Comparison of ENCODE assay signal across 10 cellular contexts in genomic region chr2:133504566-133505505, GRCh38.
DNase-seq lines count a peak whose midpoint lies in the region; ATAC-seq, FAIRE-seq and TF ChIP-seq lines count a peak whose summit lies in the region.
"Had no signal": no experiment of that assay in that cellular context is flagged by ENCODE, and none has a peak within 500 bp of the region (broad histone marks: within the 10 kb centered on the region; RNA-seq: fewer than 3 reads in every experiment).

No MANE protein-coding gene starts in this region.

- H3K36me3 ChIP-seq in SK-N-SH (replicated peaks in 1 of 2; ENCODE audit: control insufficient read depth in 1 of 2, insufficient read depth in 2 of 2, low read length in 1 of 2) (no peaks in the 10 kb centered on the region), mammary epithelial cell (ENCODE audit: insufficient read depth, low read length) (no peaks in the 10 kb centered on the region), kidney (ENCODE audit: control insufficient read depth in 1 of 2, insufficient read depth in 2 of 2, low read length in 2 of 2) (no peaks in the 10 kb centered on the region), transverse colon (no peaks in the 10 kb centered on the region), upper lobe of right lung (no peaks in the 10 kb centered on the region)

- FAIRE-seq in kidney (lab: Jason Lieb, UNC), result no peak

- H3K27ac ChIP-seq in SK-N-SH (ENCODE audit: low read depth in 2 of 2, low read length in 1 of 2), result peak overlapping the region in 1 of 2 experiments; percentile 64; a peak in 2 of 4 replicates
- no peak overlapping the region for H3K27ac ChIP-seq in mammary epithelial cell (ENCODE audit: insufficient read depth, low read depth, low read length)
- peak overlapping the region; percentile 3 to 15 for H3K27ac ChIP-seq in kidney (ENCODE audit: low read depth in 2 of 2, low read length in 2 of 2)
- peak overlapping the region in 1 of 4 donors; percentile 36 for H3K27ac ChIP-seq in transverse colon
- H3K27ac ChIP-seq in upper lobe of right lung, result no peak overlapping the region

- H2AFZ ChIP-seq in SK-N-SH (ENCODE audit: low read depth) (no peak overlapping the region), mammary epithelial cell (ENCODE audit: low read depth, low read length) (no peak overlapping the region)

- H3K4me3 ChIP-seq in SK-N-SH (ENCODE audit: low read depth in 2 of 2, low read length in 1 of 2) (no peak overlapping the region), mammary epithelial cell (replicated peaks in 1 of 3; ENCODE audit: insufficient read depth in 1 of 3, low read depth in 2 of 3, low read length in 3 of 3) (no peak overlapping the region), kidney (ENCODE audit: low read length in 2 of 2) (no peak overlapping the region), transverse colon (no peak overlapping the region), upper lobe of right lung (no peak overlapping the region)

- H4K20me1 ChIP-seq in SK-N-SH (ENCODE audit: insufficient read depth) (no peaks in the 10 kb centered on the region), mammary epithelial cell (ENCODE audit: insufficient read depth, low read length) (no peaks in the 10 kb centered on the region)

- TF ChIP-seq RAD21 in SK-N-SH (IDR thresholded peaks at IDR 0.05; ENCODE audit: low read length), result no peak

- TF ChIP-seq EP300 in SK-N-SH (IDR thresholded peaks at IDR 0.05; ENCODE audit: borderline replicate concordance in 1 of 2, low read depth in 1 of 2, low read length in 1 of 2) (no peak), transverse colon (IDR thresholded peaks at IDR 0.05; ENCODE audit: low read depth) (no peak)

- POLR2A ChIA-PET in SK-N-SH (lab: Yijun Ruan, JAX), result no interaction called here

- BruUV-seq in mammary epithelial cell (replicated peaks; lab: Mats Ljungman, UMichigan), result no TSS peak

- peaks cover 1% of the 10 kb centered on the region for H3F3A ChIP-seq in SK-N-SH (replicated peaks; ENCODE audit: insufficient read depth)

- ATAC-seq in SK-N-SH treated with all-trans-retinoic acid at 6 μM for 48 hours (no peak), upper lobe of right lung (no peak)

- intact Hi-C loops in mammary epithelial cell (cut with micrococcal nuclease), result no loop called here
- intact Hi-C loops in kidney (cut with DNase I), result no loop called here
- intact Hi-C loops in transverse colon (cut with DNase I; ENCODE audit: low total_unique reads), result no loop called here
- intact Hi-C loops in upper lobe of right lung (cut with DNase I), result no loop called here

- H3K9ac ChIP-seq in SK-N-SH, result no peak overlapping the region
- no peak overlapping the region for H3K9ac ChIP-seq in mammary epithelial cell (ENCODE audit: insufficient read depth, low read length)
- no peak overlapping the region for H3K9ac ChIP-seq in kidney (ENCODE audit: low read length in 2 of 2)

- H3K4me2 ChIP-seq in SK-N-SH (peak overlapping the region; percentile 11), mammary epithelial cell (ENCODE audit: insufficient read depth, low read depth, low read length) (peak overlapping the region; percentile 35)

- DNase-seq in SK-N-SH, result no peak
- DNase-seq in mammary epithelial cell, result peak; percentile 54
- DNase-seq in kidney, result peak; percentile 78
- DNase-seq in transverse colon, result peak; percentile 60
- no peak for DNase-seq in upper lobe of right lung
- DNase-seq in GM10266 (ENCODE audit: extremely low spot score), result no peak
- no peak for DNase-seq in stimulated activated CD4-positive, alpha-beta T cell treated with anti-CD3 and anti-CD28 coated beads, Interleukin-4, amount 100 ng/mL, for 24 hours
- DNase-seq: activated naive CD4-positive, alpha-beta T cell treated with anti-CD3 and anti-CD28 coated beads, Interleukin-2, amount 50 U/mL, for 16 hours; Kasumi-1 had no signal

- WGBS in SK-N-SH (ENCODE audit: low lambda C conversion rate), result 54% methylated on average over 4 of the region's 4 CpGs
- 31% methylated on average over 4 of the region's 4 CpGs for WGBS in mammary epithelial cell (ENCODE audit: low coverage, missing lambda C conversion rate)
- 45 to 53% methylated on average over 3 to 4 of the region's 4 CpGs for WGBS in transverse colon (ENCODE audit: low coverage in 1 of 2), 2 donors

- peaks cover 12 to 35% of the 10 kb centered on the region in 2 experiments; a peak in 2 of 4 replicates for H3K4me1 ChIP-seq in SK-N-SH (ENCODE audit: control insufficient read depth in 1 of 2, insufficient read depth in 2 of 2, low read depth in 1 of 2, low read length in 1 of 2)
- peaks cover 27% of the 10 kb centered on the region for H3K4me1 ChIP-seq in mammary epithelial cell (ENCODE audit: insufficient read depth, low read length)
- H3K4me1 ChIP-seq in kidney (ENCODE audit: control insufficient read depth in 1 of 2, insufficient read depth in 1 of 2, low read depth in 1 of 2, low read length in 2 of 2), result peaks cover 15 to 16% of the 10 kb centered on the region in 2 donors
- H3K4me1 ChIP-seq in transverse colon, result peaks cover 0 to 22% (median 13%) of the 10 kb centered on the region in 4 donors
- peaks cover 11% of the 10 kb centered on the region for H3K4me1 ChIP-seq in upper lobe of right lung

- TF ChIP-seq CTCF in SK-N-SH (IDR thresholded peaks at IDR 0.05) (no peak), mammary epithelial cell (conservative IDR thresholded peaks at IDR 0.05 in 1 of 2, IDR thresholded peaks at IDR 0.05 in 1 of 2; ENCODE audit: extremely low read depth in 1 of 2, insufficient read depth in 1 of 2, low read depth in 1 of 2, low read length in 2 of 2) (no peak), kidney (IDR thresholded peaks at IDR 0.05; ENCODE audit: borderline replicate concordance, extremely low read depth, insufficient read depth) (no peak), transverse colon (IDR thresholded peaks at IDR 0.05) (no peak), upper lobe of right lung (IDR thresholded peaks at IDR 0.05) (no peak), GM10266 (IDR thresholded peaks at IDR 0.05; ENCODE audit: control insufficient read depth, insufficient read depth, low read depth, missing control alignments) (no peak)

- in situ Hi-C loops in mammary epithelial cell (cut with MboI; ENCODE audit: low sequenced_read_pairs in 2 of 2) (no loop called here), transverse colon (cut with MboI; ENCODE audit: low pct_ligation_motif_present in 1 of 4, low pct_unique_long_range_greater_than_20kb in 1 of 4, low sequenced_read_pairs in 3 of 4) (no loop called here)

- TF ChIP-seq POLR2A in transverse colon (IDR thresholded peaks at IDR 0.05), result no peak

- dilution Hi-C loops in mammary epithelial cell (cut with HindIII; ENCODE audit: low sequenced_read_pairs), result no loop called here

- H3K79me2 ChIP-seq in SK-N-SH (ENCODE audit: insufficient read depth) (no peaks in the 10 kb centered on the region), mammary epithelial cell (ENCODE audit: insufficient read depth, low read length) (peaks cover 6% of the 10 kb centered on the region)

- H3K9me2 ChIP-seq in SK-N-SH, result no peaks in the 10 kb centered on the region

- H3K9me3 ChIP-seq in SK-N-SH (no peaks in the 10 kb centered on the region), mammary epithelial cell (replicated peaks; ENCODE audit: insufficient read depth, low read length) (no peaks in the 10 kb centered on the region), kidney (ENCODE audit: control insufficient read depth in 1 of 2, low read length in 2 of 2) (no peaks in the 10 kb centered on the region), transverse colon (no peaks in the 10 kb centered on the region), upper lobe of right lung (no peaks in the 10 kb centered on the region)

- no peaks in the 10 kb centered on the region for H3K27me3 ChIP-seq in SK-N-SH (ENCODE audit: insufficient read depth)
- no peaks in the 10 kb centered on the region for H3K27me3 ChIP-seq in mammary epithelial cell (ENCODE audit: insufficient read depth, low read length)
- H3K27me3 ChIP-seq in transverse colon, result no peaks in the 10 kb centered on the region
- no peaks in the 10 kb centered on the region for H3K27me3 ChIP-seq in upper lobe of right lung

- CTCF ChIA-PET in SK-N-SH (lab: Yijun Ruan, JAX), result interaction anchor here (1.0 to 1.9 kb wide), 2 partner anchors 11 to 339 kb away, joined by 3 to 6 read pairs; no protein-coding TSS in a partner anchor
- CTCF ChIA-PET in mammary epithelial cell (lab: Charles Lee; ENCODE audit: low non-redundant PET), result no interaction called here

TF ChIP-seq in SK-N-SH, 30 proteins besides CTCF, POLR2A, EP300 and RAD21:
- TF ChIP-seq FOXJ3 (CRISPR knock-in tag; IDR thresholded peaks at IDR 0.05), result no peak
- no peak for TF ChIP-seq POLR2AphosphoS5 (IDR thresholded peaks at IDR 0.05; ENCODE audit: low read depth, low read length)
- TF ChIP-seq PBX3 (IDR thresholded peaks at IDR 0.05), result no peak
- peak; percentile 57; the same call in 1 of the 2 replicates for TF ChIP-seq NFIC (IDR thresholded peaks at IDR 0.05; ENCODE audit: borderline replicate concordance)

TF ChIP-seq in SK-N-SH treated with all-trans-retinoic acid at 6 μM for 48 hours, 23 proteins besides CTCF, POLR2A, EP300 and RAD21 (continues in another document):
- TF ChIP-seq ISL1 (CRISPR knock-in tag; IDR thresholded peaks at IDR 0.05) (no peak), ZFP3 (CRISPR knock-in tag; IDR thresholded peaks at IDR 0.05) (no peak), TOX (CRISPR knock-in tag; IDR thresholded peaks at IDR 0.05; ENCODE audit: borderline replicate concordance) (no peak), ESRRG (CRISPR knock-in tag; IDR thresholded peaks at IDR 0.05) (no peak), ZFP30 (CRISPR knock-in tag; IDR thresholded peaks at IDR 0.05) (no peak), ZNF70 (CRISPR knock-in tag; IDR thresholded peaks at IDR 0.05) (no peak), BACH2 (CRISPR knock-in tag; IDR thresholded peaks at IDR 0.05; ENCODE audit: borderline replicate concordance) (no peak), TCF4 (CRISPR knock-in tag; IDR thresholded peaks at IDR 0.05; ENCODE audit: borderline replicate concordance) (no peak), RARB (CRISPR knock-in tag; IDR thresholded peaks at IDR 0.05) (no peak), CSRNP3 (CRISPR knock-in tag; IDR thresholded peaks at IDR 0.05) (no peak)

Comparison
In these comparisons a context has a peak if more than half of its experiments do, and no peak if none do; other contexts are left out.
1. DNase-seq: peak in mammary epithelial cell (single experiment), kidney (single experiment) and transverse colon (single experiment); none in SK-N-SH (single experiment), upper lobe of right lung (single experiment), GM10266 (single experiment) and stimulated activated CD4-positive, alpha-beta T cell treated with anti-CD3 and anti-CD28 coated beads, Interleukin-4, amount 100 ng/mL, for 24 hours (single experiment).
2. H3K27ac ChIP-seq: peak in kidney (2 of 2); none in mammary epithelial cell (single experiment) and upper lobe of right lung (single experiment).